Comparison of ENCODE assay signal across 12 cellular contexts in the genomic region with DNA sequence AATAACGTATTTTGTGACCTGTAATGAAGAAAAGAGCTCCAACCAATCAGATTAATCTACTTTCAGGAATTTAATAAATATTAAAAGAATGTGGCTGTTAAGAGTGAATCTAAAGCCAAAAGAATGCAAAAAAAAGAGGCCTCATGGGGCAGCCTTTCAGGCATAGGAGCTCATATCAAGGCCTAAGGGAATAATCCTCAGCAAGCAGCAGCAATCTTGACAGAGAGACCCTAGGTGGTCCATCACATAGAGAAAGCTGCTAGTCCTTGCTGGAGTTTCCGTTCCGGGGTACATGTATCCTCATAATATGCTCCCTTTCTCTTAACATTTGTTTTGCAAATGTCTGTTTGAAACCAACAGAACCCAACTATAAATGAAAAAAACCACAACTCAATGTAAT.
DNase-seq lines count a peak whose midpoint lies in the region; ATAC-seq and TF ChIP-seq lines count a peak whose summit lies in the region.
"Had no signal": no experiment of that assay in that cellular context is flagged by ENCODE, and none has a peak within 500 bp of the region (broad histone marks: within the 10 kb centered on the region; RNA-seq: fewer than 3 reads in every experiment).

No MANE protein-coding gene starts in this region.

- no peaks in the 10 kb centered on the region for H3K36me3 ChIP-seq in GM23338 (ENCODE audit: insufficient read depth)
- no peaks in the 10 kb centered on the region for H3K36me3 ChIP-seq in mesendoderm (ENCODE audit: control insufficient read depth, insufficient read depth, low read length)
- no peaks in the 10 kb centered on the region for H3K36me3 ChIP-seq in thyroid gland

- no CpG with 5 or more reads among the region's 3 CpGs for WGBS in mesendoderm (ENCODE audit: extremely low coverage, insufficient coverage, low lambda C conversion rate)
- 89 to 90% methylated on average over 3 of the region's 3 CpGs for WGBS in thyroid gland, 2 donors

- ATAC-seq in GM23338: peak; percentile 77

- H3K79me2 ChIP-seq in GM23338 (replicated peaks; ENCODE audit: insufficient read depth): no peaks in the 10 kb centered on the region
- no peaks in the 10 kb centered on the region for H3K79me2 ChIP-seq in mesendoderm (ENCODE audit: control insufficient read depth, insufficient read depth, low read length)

- DNase-seq in GM23338 (ENCODE audit: low spot score): peak; percentile 27
- peak; percentile 16 for DNase-seq in astrocyte of the hippocampus (ENCODE audit: low read depth, low spot score)
- DNase-seq in mesendoderm: peak; percentile 64
- no peak for DNase-seq in thyroid gland
- DNase-seq in NCI-H146 (lab: John Stamatoyannopoulos, UW): no peak
- DNase-seq in NCI-H1092 treated with DMSO at 0.1 percent for 48 hours (lab: John Stamatoyannopoulos, UW): no peak
- DNase-seq in DMS53 (lab: John Stamatoyannopoulos, UW): no peak
- DNase-seq: C1 segment of cervical spinal cord; CD4-positive, alpha-beta memory T cell; DMS79 treated with DMSO at 0.1 percent for 48 hours; GDM1 had no signal

- peaks cover 16% of the 10 kb centered on the region for H3K4me1 ChIP-seq in GM23338 (ENCODE audit: insufficient read depth)
- H3K4me1 ChIP-seq in mesendoderm (ENCODE audit: control insufficient read depth, low read depth, low read length): peaks cover 3% of the 10 kb centered on the region
- H3K4me1 ChIP-seq in thyroid gland: peaks cover 18 to 23% of the 10 kb centered on the region in 2 donors

- H3K18ac ChIP-seq in mesendoderm (ENCODE audit: low read length): no peak overlapping the region

- H2BK15ac ChIP-seq in mesendoderm (replicated peaks; ENCODE audit: low read depth): no peak overlapping the region

- TF ChIP-seq POLR2A in thyroid gland (IDR thresholded peaks at IDR 0.05): no peak

- no peak overlapping the region for H3K56ac ChIP-seq in mesendoderm (ENCODE audit: low read length)

- H3K23ac ChIP-seq in mesendoderm (ENCODE audit: low read length): no peak overlapping the region

- H3K27ac Mint-ChIP-seq in GM23338: no peak overlapping the region
- H3K27ac Mint-ChIP-seq: B cell; CD4-positive, alpha-beta memory T cell had no signal

- no peaks in the 10 kb centered on the region for H3K79me1 ChIP-seq in mesendoderm (ENCODE audit: low read length)

- H4K8ac ChIP-seq in mesendoderm (ENCODE audit: low read depth, low read length): no peak overlapping the region

- H4K20me1 ChIP-seq in GM23338 (replicated peaks; ENCODE audit: insufficient read depth): no peaks in the 10 kb centered on the region

- no peak overlapping the region for H2AK5ac ChIP-seq in mesendoderm (ENCODE audit: low read length)

- H2BK120ac ChIP-seq in mesendoderm (ENCODE audit: low read depth, low read length): no peak overlapping the region

- H3K27me3 ChIP-seq in GM23338 (ENCODE audit: insufficient read depth) (no peaks in the 10 kb centered on the region), mesendoderm (ENCODE audit: insufficient read depth, low read length, poor library complexity) (no peaks in the 10 kb centered on the region), thyroid gland (no peaks in the 10 kb centered on the region)

- no peaks in the 10 kb centered on the region for H3K9me3 ChIP-seq in thyroid gland

- H3K27me3 Mint-ChIP-seq in GM23338 (ENCODE audit: insufficient read depth, low read depth, poor library complexity): no peaks in the 10 kb centered on the region

- peaks cover 26% of the 10 kb centered on the region for H3K4me1 Mint-ChIP-seq in GM23338
- H3K4me1 Mint-ChIP-seq: B cell; CD4-positive, alpha-beta memory T cell had no signal

- intact Hi-C loops in thyroid gland (cut with DNase I): no loop called here

- no peak overlapping the region for H2BK5ac ChIP-seq in mesendoderm (ENCODE audit: low read length)

- no peaks in the 10 kb centered on the region for H3K36me3 Mint-ChIP-seq in GM23338 (ENCODE audit: low read depth)
- H3K36me3 Mint-ChIP-seq: CD4-positive, alpha-beta memory T cell had no signal

- no peak overlapping the region for H3K9ac ChIP-seq in mesendoderm (ENCODE audit: low read length)

- no peaks in the 10 kb centered on the region for H3K9me3 Mint-ChIP-seq in GM23338

- H3K27ac ChIP-seq in GM23338 (ENCODE audit: low read depth) (no peak overlapping the region), mesendoderm (ENCODE audit: low read depth, low read length) (no peak overlapping the region), thyroid gland (peak overlapping the region; percentile 31 to 66 (median 49))

- H3K4ac ChIP-seq in mesendoderm (ENCODE audit: low read depth, low read length): no peak overlapping the region

- TF ChIP-seq CTCF in GM23338 (conservative IDR thresholded peaks at IDR 0.05; ENCODE audit: low read depth in 2 of 2) (no peak), thyroid gland (IDR thresholded peaks at IDR 0.05) (no peak)

- H3K4me2 ChIP-seq in GM23338 (peak overlapping the region; percentile 5; the same call in 1 of the 2 replicates), mesendoderm (ENCODE audit: low read length) (no peak overlapping the region)

- H3K9me2 ChIP-seq in GM23338 (ENCODE audit: insufficient read depth): no peaks in the 10 kb centered on the region

- H2AFZ ChIP-seq in GM23338: no peak overlapping the region

- H3K4me3 ChIP-seq in GM23338: no peak overlapping the region
- no peak overlapping the region for H3K4me3 ChIP-seq in mesendoderm (ENCODE audit: low read length)
- no peak overlapping the region for H3K4me3 ChIP-seq in thyroid gland (replicated peaks in 1 of 3)

- no peak overlapping the region for H4K5ac ChIP-seq in mesendoderm (ENCODE audit: low read length)

- H3K4me3 Mint-ChIP-seq in GM23338: no peak overlapping the region
- H3K4me3 Mint-ChIP-seq: B cell; CD4-positive, alpha-beta memory T cell had no signal

- H3F3A ChIP-seq in GM23338 (replicated peaks; ENCODE audit: low read depth): no peaks in the 10 kb centered on the region

TF ChIP-seq in GM23338, 12 proteins besides CTCF, POLR2A, EP300 and RAD21 (continues in another document):
- TF ChIP-seq, protein P1, sequence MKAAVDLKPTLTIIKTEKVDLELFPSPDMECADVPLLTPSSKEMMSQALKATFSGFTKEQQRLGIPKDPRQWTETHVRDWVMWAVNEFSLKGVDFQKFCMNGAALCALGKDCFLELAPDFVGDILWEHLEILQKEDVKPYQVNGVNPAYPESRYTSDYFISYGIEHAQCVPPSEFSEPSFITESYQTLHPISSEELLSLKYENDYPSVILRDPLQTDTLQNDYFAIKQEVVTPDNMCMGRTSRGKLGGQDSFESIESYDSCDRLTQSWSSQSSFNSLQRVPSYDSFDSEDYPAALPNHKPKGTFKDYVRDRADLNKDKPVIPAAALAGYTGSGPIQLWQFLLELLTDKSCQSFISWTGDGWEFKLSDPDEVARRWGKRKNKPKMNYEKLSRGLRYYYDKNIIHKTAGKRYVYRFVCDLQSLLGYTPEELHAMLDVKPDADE (IDR thresholded peaks at IDR 0.05): no peak
- TF ChIP-seq POLR2AphosphoS5 (IDR thresholded peaks at IDR 0.05; ENCODE audit: low read depth) (no peak), EZH2phosphoT487 (IDR thresholded peaks at IDR 0.05; ENCODE audit: unreplicated experiment) (no peak), ZNF114 (CRISPR knock-in tag; IDR thresholded peaks at IDR 0.05) (no peak), JUNB (IDR thresholded peaks at IDR 0.05; ENCODE audit: unreplicated experiment) (no peak)
- TF ChIP-seq, protein P2, sequence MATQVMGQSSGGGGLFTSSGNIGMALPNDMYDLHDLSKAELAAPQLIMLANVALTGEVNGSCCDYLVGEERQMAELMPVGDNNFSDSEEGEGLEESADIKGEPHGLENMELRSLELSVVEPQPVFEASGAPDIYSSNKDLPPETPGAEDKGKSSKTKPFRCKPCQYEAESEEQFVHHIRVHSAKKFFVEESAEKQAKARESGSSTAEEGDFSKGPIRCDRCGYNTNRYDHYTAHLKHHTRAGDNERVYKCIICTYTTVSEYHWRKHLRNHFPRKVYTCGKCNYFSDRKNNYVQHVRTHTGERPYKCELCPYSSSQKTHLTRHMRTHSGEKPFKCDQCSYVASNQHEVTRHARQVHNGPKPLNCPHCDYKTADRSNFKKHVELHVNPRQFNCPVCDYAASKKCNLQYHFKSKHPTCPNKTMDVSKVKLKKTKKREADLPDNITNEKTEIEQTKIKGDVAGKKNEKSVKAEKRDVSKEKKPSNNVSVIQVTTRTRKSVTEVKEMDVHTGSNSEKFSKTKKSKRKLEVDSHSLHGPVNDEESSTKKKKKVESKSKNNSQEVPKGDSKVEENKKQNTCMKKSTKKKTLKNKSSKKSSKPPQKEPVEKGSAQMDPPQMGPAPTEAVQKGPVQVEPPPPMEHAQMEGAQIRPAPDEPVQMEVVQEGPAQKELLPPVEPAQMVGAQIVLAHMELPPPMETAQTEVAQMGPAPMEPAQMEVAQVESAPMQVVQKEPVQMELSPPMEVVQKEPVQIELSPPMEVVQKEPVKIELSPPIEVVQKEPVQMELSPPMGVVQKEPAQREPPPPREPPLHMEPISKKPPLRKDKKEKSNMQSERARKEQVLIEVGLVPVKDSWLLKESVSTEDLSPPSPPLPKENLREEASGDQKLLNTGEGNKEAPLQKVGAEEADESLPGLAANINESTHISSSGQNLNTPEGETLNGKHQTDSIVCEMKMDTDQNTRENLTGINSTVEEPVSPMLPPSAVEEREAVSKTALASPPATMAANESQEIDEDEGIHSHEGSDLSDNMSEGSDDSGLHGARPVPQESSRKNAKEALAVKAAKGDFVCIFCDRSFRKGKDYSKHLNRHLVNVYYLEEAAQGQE (IDR thresholded peaks at IDR 0.05; ENCODE audit: unreplicated experiment): no peak

Comparison
In these comparisons a context has a peak if more than half of its experiments do, and no peak if none do; other contexts are left out.
1. DNase-seq: peak in GM23338 (single experiment), astrocyte of the hippocampus (single experiment) and mesendoderm (single experiment); none in thyroid gland (0 of 2), NCI-H146 (single experiment), NCI-H1092 treated with DMSO at 0.1 percent for 48 hours (single experiment) and DMS53 (single experiment).
2. H3K27ac ChIP-seq: peak in thyroid gland (3 of 3); none in GM23338 (single experiment) and mesendoderm (single experiment).